In genomic region chr3:197949767-197950660, GRCh38 we compare ENCODE assay signal across 1 cellular context.
TF ChIP-seq lines count a peak whose summit lies in the region.

TSS of gene RPL35A (plus strand) at chr3:197950190. CDS start at chr3:197950968, 778 bp downstream.

TF ChIP-seq in GM12878, 131 proteins besides CTCF, POLR2A, EP300 and RAD21 (continued from another document and continues in another):
- TF ChIP-seq GABPA (IDR thresholded peaks at IDR 0.05; ENCODE audit: low read depth) (peak; percentile 87), WRNIP1 (IDR thresholded peaks at IDR 0.05; ENCODE audit: borderline replicate concordance, low read depth, low read length) (0 out of 2 replicates have a peak, but pooled peaks have one; percentile 75), CEBPZ (IDR thresholded peaks at IDR 0.05; ENCODE audit: low read depth, low read length) (no peak), HCFC1 (IDR thresholded peaks at IDR 0.05; ENCODE audit: low read length) (peak; percentile 66), CHD1 (IDR thresholded peaks at IDR 0.05; ENCODE audit: low read depth, low read length) (no peak), ZNF622 (IDR thresholded peaks at IDR 0.05) (no peak), BCLAF1 (IDR thresholded peaks at IDR 0.05) (no peak), SIX5 (IDR thresholded peaks at IDR 0.05; ENCODE audit: low read depth, low read length, severe bottlenecking) (peak; percentile 4), BHLHE40 (IDR thresholded peaks at IDR 0.05; ENCODE audit: borderline replicate concordance in 1 of 2, low read depth in 2 of 2, low read length in 1 of 2) (0 out of 4 replicates have a peak, but pooled peaks of 1 of the 2 experiments have one; percentile 29), IKZF2 (IDR thresholded peaks at IDR 0.05) (peak in 1 of 2 experiments; percentile 8; a peak in 1 of 4 replicates), RELB (IDR thresholded peaks at IDR 0.05; ENCODE audit: low read depth) (peak; percentile 81), ZBTB4 (CRISPR knock-in tag; IDR thresholded peaks at IDR 0.05) (no peak), ATF2 (IDR thresholded peaks at IDR 0.05; ENCODE audit: low read length) (peak; percentile 25; the same call in 1 of the 2 replicates), MEF2B (IDR thresholded peaks at IDR 0.05; ENCODE audit: partially characterized antibody, poor library complexity, severe bottlenecking) (peak; percentile 54), SKIL (IDR thresholded peaks at IDR 0.05; ENCODE audit: low read depth, poor library complexity, severe bottlenecking) (peak; percentile 86), SMAD1 (IDR thresholded peaks at IDR 0.05; ENCODE audit: low read depth, partially characterized antibody) (peak; percentile 84), ZNF592 (IDR thresholded peaks at IDR 0.05) (no peak), CBX3 (IDR thresholded peaks at IDR 0.05; ENCODE audit: borderline replicate concordance, low read depth) (no peak), KAT2A (conservative IDR thresholded peaks at IDR 0.05; ENCODE audit: control insufficient read depth, low read depth, low read length) (peak; percentile 60; the same call in 1 of the 2 replicates), STAT3 (IDR thresholded peaks at IDR 0.05; ENCODE audit: low read depth, low read length) (no peak), BMI1 (IDR thresholded peaks at IDR 0.05; ENCODE audit: borderline replicate concordance) (peak; percentile 100), NR2F1 (conservative IDR thresholded peaks at IDR 0.05) (no peak), PAX8 (IDR thresholded peaks at IDR 0.05) (peak; percentile 89), CBX5 (IDR thresholded peaks at IDR 0.05; ENCODE audit: low read depth) (peak; percentile 36), USF2 (IDR thresholded peaks at IDR 0.05; ENCODE audit: borderline replicate concordance, low read depth, low read length) (no peak; the same call in 1 of the 2 replicates), USF1 (IDR thresholded peaks at IDR 0.05; ENCODE audit: borderline replicate concordance, extremely low read length, insufficient read depth, low read depth, low read length) (no peak), HDGF (IDR thresholded peaks at IDR 0.05) (no peak), ATF3 (IDR thresholded peaks at IDR 0.05; ENCODE audit: borderline replicate concordance, extremely low read depth, low read depth, low read length) (no peak), RBBP5 (conservative IDR thresholded peaks at IDR 0.05) (peak; percentile 91), MAX (IDR thresholded peaks at IDR 0.05; ENCODE audit: low read depth, low read length) (peak; percentile 56; the same call in 1 of the 2 replicates), SIN3A (IDR thresholded peaks at IDR 0.05; ENCODE audit: low read depth, low read length) (peak; percentile 98)
